ENCODE assay signal across 2 cellular contexts in genomic region chr11:116412118-116412889, GRCh38.
TF ChIP-seq lines count a peak whose summit lies in the region.

No MANE protein-coding gene starts in this region.

TF ChIP-seq in A549, 52 proteins besides CTCF, POLR2A, EP300 and RAD21 (continued from another document):
- TF ChIP-seq, protein P1, sequence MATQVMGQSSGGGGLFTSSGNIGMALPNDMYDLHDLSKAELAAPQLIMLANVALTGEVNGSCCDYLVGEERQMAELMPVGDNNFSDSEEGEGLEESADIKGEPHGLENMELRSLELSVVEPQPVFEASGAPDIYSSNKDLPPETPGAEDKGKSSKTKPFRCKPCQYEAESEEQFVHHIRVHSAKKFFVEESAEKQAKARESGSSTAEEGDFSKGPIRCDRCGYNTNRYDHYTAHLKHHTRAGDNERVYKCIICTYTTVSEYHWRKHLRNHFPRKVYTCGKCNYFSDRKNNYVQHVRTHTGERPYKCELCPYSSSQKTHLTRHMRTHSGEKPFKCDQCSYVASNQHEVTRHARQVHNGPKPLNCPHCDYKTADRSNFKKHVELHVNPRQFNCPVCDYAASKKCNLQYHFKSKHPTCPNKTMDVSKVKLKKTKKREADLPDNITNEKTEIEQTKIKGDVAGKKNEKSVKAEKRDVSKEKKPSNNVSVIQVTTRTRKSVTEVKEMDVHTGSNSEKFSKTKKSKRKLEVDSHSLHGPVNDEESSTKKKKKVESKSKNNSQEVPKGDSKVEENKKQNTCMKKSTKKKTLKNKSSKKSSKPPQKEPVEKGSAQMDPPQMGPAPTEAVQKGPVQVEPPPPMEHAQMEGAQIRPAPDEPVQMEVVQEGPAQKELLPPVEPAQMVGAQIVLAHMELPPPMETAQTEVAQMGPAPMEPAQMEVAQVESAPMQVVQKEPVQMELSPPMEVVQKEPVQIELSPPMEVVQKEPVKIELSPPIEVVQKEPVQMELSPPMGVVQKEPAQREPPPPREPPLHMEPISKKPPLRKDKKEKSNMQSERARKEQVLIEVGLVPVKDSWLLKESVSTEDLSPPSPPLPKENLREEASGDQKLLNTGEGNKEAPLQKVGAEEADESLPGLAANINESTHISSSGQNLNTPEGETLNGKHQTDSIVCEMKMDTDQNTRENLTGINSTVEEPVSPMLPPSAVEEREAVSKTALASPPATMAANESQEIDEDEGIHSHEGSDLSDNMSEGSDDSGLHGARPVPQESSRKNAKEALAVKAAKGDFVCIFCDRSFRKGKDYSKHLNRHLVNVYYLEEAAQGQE (IDR thresholded peaks at IDR 0.05): no peak
- TF ChIP-seq EHF (CRISPR knock-in tag; IDR thresholded peaks at IDR 0.05) (no peak), GATA3 (IDR thresholded peaks at IDR 0.05; ENCODE audit: borderline replicate concordance) (no peak), BCL3 (IDR thresholded peaks at IDR 0.05) (no peak), BHLHE40 (IDR thresholded peaks at IDR 0.05; ENCODE audit: low read depth, low read length) (no peak)

TF ChIP-seq in H1, 55 proteins besides CTCF, POLR2A, EP300 and RAD21 (continued from another document):
- TF ChIP-seq EZH2 (IDR thresholded peaks at IDR 0.05; ENCODE audit: low read depth, low read length, severe bottlenecking): no peak
- no peak for TF ChIP-seq TEAD4 (IDR thresholded peaks at IDR 0.05; ENCODE audit: low read depth, low read length)
- no peak for TF ChIP-seq BACH1 (IDR thresholded peaks at IDR 0.05; ENCODE audit: low read length)
- TF ChIP-seq JUND (IDR thresholded peaks at IDR 0.05; ENCODE audit: low read length): no peak
- TF ChIP-seq NRF1 (IDR thresholded peaks at IDR 0.05; ENCODE audit: low read depth, low read length): no peak
- TF ChIP-seq HDAC2 (IDR thresholded peaks at IDR 0.05; ENCODE audit: borderline replicate concordance in 1 of 2, low read depth in 2 of 2, low read length in 2 of 2): no peak
- no peak for TF ChIP-seq RXRA (IDR thresholded peaks at IDR 0.05; ENCODE audit: insufficient read depth, low read depth, low read length)
- TF ChIP-seq JUN (IDR thresholded peaks at IDR 0.05; ENCODE audit: low read depth, low read length): no peak
- no peak for TF ChIP-seq ATF2 (IDR thresholded peaks at IDR 0.05; ENCODE audit: low read length)
